15 cellular contexts compared by ENCODE assay signal in the genomic region with DNA sequence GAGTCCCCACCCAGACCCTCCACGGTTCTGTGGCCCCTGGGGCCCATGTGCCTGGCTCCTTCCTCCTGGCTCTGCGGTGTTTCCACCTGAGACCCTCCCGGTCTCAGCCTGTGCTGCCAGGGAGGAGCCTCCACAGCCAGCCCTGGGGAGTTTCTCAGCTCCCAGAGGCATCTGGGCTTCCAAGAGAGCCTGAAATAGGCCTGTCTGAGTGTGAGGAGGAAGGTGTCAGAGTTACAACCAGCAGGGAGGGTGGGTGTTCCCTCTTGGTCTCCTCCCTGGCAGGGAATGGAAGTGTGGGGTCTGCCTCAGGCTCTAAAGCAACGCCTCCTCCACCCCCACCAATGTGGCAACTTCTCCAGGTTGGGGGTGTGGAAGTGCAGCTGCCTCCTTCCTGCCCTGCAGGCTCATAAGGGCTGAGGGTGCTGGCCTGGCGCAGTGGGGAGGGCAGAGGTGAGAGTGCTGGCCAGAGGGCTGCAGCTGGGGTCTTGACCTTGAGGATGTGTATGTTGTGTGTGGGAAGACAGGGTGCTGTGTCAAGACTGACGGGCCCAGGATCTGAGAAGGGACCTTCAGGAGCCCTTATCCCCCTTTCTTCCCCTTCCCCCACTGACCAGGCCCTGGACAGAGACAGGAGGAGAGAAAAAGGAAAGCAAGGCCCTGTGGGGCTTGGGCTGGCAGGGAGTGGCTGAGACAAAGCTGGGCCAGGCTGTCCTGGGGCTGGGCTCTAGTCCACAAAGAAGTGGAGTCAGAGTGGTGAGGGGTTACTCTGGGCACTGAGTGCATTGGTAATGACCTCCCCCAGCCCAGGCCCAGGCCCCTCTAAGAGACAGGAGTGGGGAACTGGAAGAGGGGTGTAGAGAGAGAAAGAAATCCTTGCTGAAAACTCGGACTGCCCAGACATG. TPM values are rescaled to one million over a fixed set of nuclear protein-coding genes. Genes with fewer than 3 reads are reported as not detected.
DNase-seq lines count a peak whose midpoint lies in the region; ATAC-seq and TF ChIP-seq lines count a peak whose summit lies in the region.
"Had no signal": no experiment of that assay in that cellular context is flagged by ENCODE, and none has a peak within 500 bp of the region (broad histone marks: within the 10 kb centered on the region; RNA-seq: fewer than 3 reads in every experiment).

No MANE protein-coding gene starts in this region.

- intact Hi-C loops in psoas muscle (cut with DNase I): no loop called here
- intact Hi-C loops in lower lobe of right lung (cut with DNase I): no loop called here

- H3K27ac ChIP-seq in cardiac muscle cell (peak overlapping the region; percentile 80), psoas muscle (peak overlapping the region; percentile 16), lower lobe of right lung (no peak overlapping the region)

- H3K9me3 ChIP-seq in cardiac muscle cell (ENCODE audit: low read depth): no peaks in the 10 kb centered on the region
- H3K9me3 ChIP-seq in psoas muscle: no peaks in the 10 kb centered on the region
- H3K9me3 ChIP-seq in lower lobe of right lung: no peaks in the 10 kb centered on the region

- 70 to 80% (median 72%) methylated on average over 7 of the region's 7 CpGs for WGBS in psoas muscle, 3 donors

- ATAC-seq in psoas muscle (no peak), lower lobe of right lung (no peak)
- ATAC-seq: activated naive CD8-positive, alpha-beta T cell treated with anti-CD3 and anti-CD28 coated beads, Interleukin-2, amount 50 U/mL, for 24 hours; activated T-cell treated with anti-CD3 and anti-CD28 coated beads, Interleukin-2, amount 50 U/mL, for 4 hours; naive thymus-derived CD4-positive, alpha-beta T cell had no signal

- TF ChIP-seq CTCF in cardiac muscle cell (IDR thresholded peaks at IDR 0.05; ENCODE audit: low read depth, low read length) (no peak), psoas muscle (IDR thresholded peaks at IDR 0.05) (no peak), lower lobe of right lung (IDR thresholded peaks at IDR 0.05) (no peak)

- H3K36me3 ChIP-seq in cardiac muscle cell: no peaks in the 10 kb centered on the region
- H3K36me3 ChIP-seq in psoas muscle (ENCODE audit: insufficient read depth in 1 of 2, low read depth in 1 of 2): no peaks in the 10 kb centered on the region
- H3K36me3 ChIP-seq in lower lobe of right lung: no peaks in the 10 kb centered on the region

- no peak overlapping the region for H3K4me3 ChIP-seq in cardiac muscle cell
- H3K4me3 ChIP-seq in psoas muscle: peak overlapping the region; percentile 65
- H3K4me3 ChIP-seq in lower lobe of right lung: no peak overlapping the region
- H3K4me3 ChIP-seq: skin epidermis had no signal

- H3K27me3 ChIP-seq in cardiac muscle cell (peaks cover 31% of the 10 kb centered on the region), psoas muscle (ENCODE audit: insufficient read depth in 3 of 3, low read length in 2 of 3) (peaks cover 0 to 19% (median 9%) of the 10 kb centered on the region in 3 donors), lower lobe of right lung (ENCODE audit: low read depth) (peaks cover 22% of the 10 kb centered on the region)

- DNase-seq in CD1c-positive myeloid dendritic cell (ENCODE audit: extremely low spot score): peak; percentile 29
- peak; percentile 43 for DNase-seq in RPMI7951 (ENCODE audit: low read depth)
- peak in 1 of 2 donors; percentile 65 for DNase-seq in cardiac muscle cell (ENCODE audit: low read depth in 1 of 2, low spot score in 1 of 2)
- peak in 1 of 2 donors; percentile 8 for DNase-seq in psoas muscle
- DNase-seq in mucosa of gallbladder (ENCODE audit: low spot score): no peak
- DNase-seq in NCI-H187 (lab: John Stamatoyannopoulos, UW): no peak
- DNase-seq in NK-92 treated with Interleukin-12 subunit alpha and Interleukin-12 subunit beta, amount 100 ng/mL, for 24 hours (lab: John Stamatoyannopoulos, UW): no peak
- DNase-seq in lower lobe of right lung: no peak
- DNase-seq: activated CD4-positive, alpha-beta T cell treated with anti-CD3 and anti-CD28 coated beads, Interleukin-2, amount 50 U/mL, for 1 hour; activated naive CD8-positive, alpha-beta T cell treated with anti-CD3 and anti-CD28 coated beads, Interleukin-2, amount 50 U/mL, for 24 hours; activated T-cell treated with anti-CD3 and anti-CD28 coated beads, Interleukin-2, amount 50 U/mL, for 4 hours; DMS79 treated with DMSO at 0.1 percent for 48 hours; naive thymus-derived CD4-positive, alpha-beta T cell; NCI-H2029 had no signal

- H3K4me1 ChIP-seq in cardiac muscle cell (ENCODE audit: low read depth) (peaks cover 18% of the 10 kb centered on the region), psoas muscle (peaks cover 32% of the 10 kb centered on the region), lower lobe of right lung (peaks cover 67% of the 10 kb centered on the region)

RNA-seq across cellular contexts. Expression of a gene that starts 2.4 kb away (rescaled TPM):
- total RNA-seq in RPMI7951 (2014; rRNA removed; shearing (Covaris generic)): 1.1 and 2.0 TPM in 2 replicates
- total RNA-seq in cardiac muscle cell: 7.4 and 10.3 TPM in 2 replicates
- polyA plus RNA-seq in cardiac muscle cell: 3.5 and 11.9 TPM in 2 replicates
- 10 to 100 TPM in 3 of 4 donors, 1 to 10 TPM in 1; 9.5 to 14.6 (median 11.9) TPM for total RNA-seq in psoas muscle
- polyA plus RNA-seq in psoas muscle: 10 to 100 TPM in 1 of 3 donors, 1 to 10 TPM in 2; 6.4 to 12.6 (median 8.1) TPM
- 14.7 TPM for total RNA-seq in mucosa of gallbladder
- total RNA-seq in lower lobe of right lung: 30.2 TPM
- total RNA-seq: activated T-cell treated with anti-CD3 and anti-CD28 coated beads, Interleukin-2, amount 50 U/mL, for 4 hours; naive thymus-derived CD4-positive, alpha-beta T cell had no signal

RNA-seq across cellular contexts. Expression of a gene that starts 4.8 kb away (rescaled TPM):
- total RNA-seq in RPMI7951 (2014; rRNA removed; shearing (Covaris generic)): under 0.01 and 0.48 TPM in 2 replicates
- total RNA-seq in cardiac muscle cell (7.3 and 7.7 TPM in 2 replicates), psoas muscle (1 to 10 TPM in 2 of 4 donors, under 1 TPM in 2; 0.18 to 1.7 (median 1.0) TPM), mucosa of gallbladder (4.3 TPM), lower lobe of right lung (8.2 TPM)
- polyA plus RNA-seq in cardiac muscle cell (13.3 and 14.4 TPM in 2 replicates), psoas muscle (1 to 10 TPM; 1.2 to 1.6 (median 1.3) TPM)
- total RNA-seq: activated T-cell treated with anti-CD3 and anti-CD28 coated beads, Interleukin-2, amount 50 U/mL, for 4 hours; naive thymus-derived CD4-positive, alpha-beta T cell had no signal

RNA-seq across cellular contexts. Expression of a gene that starts 33.9 kb away (rescaled TPM):
- 22.6 and 24.0 TPM in 2 replicates for total RNA-seq in RPMI7951 (2014; rRNA removed; shearing (Covaris generic))
- total RNA-seq in cardiac muscle cell: 6.8 and 18.7 TPM in 2 replicates
- polyA plus RNA-seq in cardiac muscle cell: 8.7 and 9.5 TPM in 2 replicates
- total RNA-seq in psoas muscle: 10 to 100 TPM in 3 of 4 donors, 1 to 10 TPM in 1; 6.6 to 23.1 (median 12.4) TPM
- polyA plus RNA-seq in psoas muscle: 10 to 100 TPM; 11.2 to 14.7 (median 13.9) TPM
- total RNA-seq in mucosa of gallbladder: 48.8 TPM
- total RNA-seq in lower lobe of right lung: 47.8 TPM

RNA-seq across cellular contexts. Expression of a gene that starts 50.6 kb away (rescaled TPM):
- 10.7 and 11.4 TPM in 2 replicates for total RNA-seq in RPMI7951 (2014; rRNA removed; shearing (Covaris generic))
- total RNA-seq in cardiac muscle cell (0.11 and 1.0 TPM in 2 replicates), psoas muscle (10 to 100 TPM in 3 of 4 donors, 1 to 10 TPM in 1; 8.1 to 17.8 (median 13.0) TPM), mucosa of gallbladder (2.4 TPM), lower lobe of right lung (29.0 TPM)
- polyA plus RNA-seq in cardiac muscle cell (0.27 and 0.88 TPM in 2 replicates), psoas muscle (1 to 10 TPM; 1.2 to 8.7 (median 7.6) TPM)
- total RNA-seq: activated T-cell treated with anti-CD3 and anti-CD28 coated beads, Interleukin-2, amount 50 U/mL, for 4 hours had no signal
- polyA plus RNA-seq: naive thymus-derived CD4-positive, alpha-beta T cell had no signal

Comparison
In these comparisons a context has a peak if more than half of its experiments do, and no peak if none do; other contexts are left out.
1. DNase-seq: peak in CD1c-positive myeloid dendritic cell (single experiment) and RPMI7951 (single experiment); none in mucosa of gallbladder (single experiment), NCI-H187 (0 of 2), NK-92 treated with Interleukin-12 subunit alpha and Interleukin-12 subunit beta, amount 100 ng/mL, for 24 hours (single experiment) and lower lobe of right lung (single experiment).